Comparison of ENCODE assay signal across 8 cellular contexts in the genomic region with DNA sequence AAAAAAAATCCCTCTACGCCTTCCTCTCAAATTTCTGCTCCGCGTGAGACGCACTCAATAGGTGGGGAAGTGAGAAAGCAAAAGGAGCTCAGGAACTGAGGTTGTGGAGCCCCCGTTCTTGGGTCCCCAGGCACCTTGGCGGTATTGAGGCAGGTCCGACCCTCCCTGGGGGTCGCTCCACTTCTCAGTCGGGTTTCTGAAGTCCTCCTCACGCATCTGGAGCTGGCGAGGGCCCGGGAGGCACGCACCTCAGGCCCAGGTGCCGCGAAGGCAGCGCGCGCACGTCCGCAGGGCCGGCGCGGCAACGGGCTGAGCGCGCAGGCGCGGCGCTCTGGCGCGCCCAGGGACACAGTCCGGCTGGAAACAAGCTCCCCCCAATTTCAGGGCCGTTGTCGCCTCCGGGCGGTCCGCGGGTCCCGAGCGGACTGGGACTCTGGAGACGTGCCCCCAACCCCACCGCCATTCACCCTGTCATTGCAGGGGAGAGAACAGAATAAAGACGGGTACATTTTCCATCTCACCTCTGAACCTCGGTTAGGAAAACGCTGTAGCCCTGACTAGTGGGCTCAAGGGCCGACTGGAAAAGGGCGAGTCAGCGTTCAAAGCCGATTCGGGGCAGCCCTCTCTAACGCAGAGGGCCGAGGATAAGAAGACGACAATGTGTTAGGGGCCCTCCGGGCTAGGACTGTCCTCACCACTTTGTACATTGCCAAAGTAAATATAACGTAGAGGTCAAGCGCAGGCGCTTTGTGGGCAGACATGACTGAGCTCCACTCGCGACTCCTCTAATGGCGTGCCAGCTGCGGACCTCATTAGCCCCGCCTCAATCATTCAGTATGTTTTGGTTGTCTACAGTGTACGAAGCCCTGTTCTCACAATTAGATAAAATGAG. TPM values are rescaled to one million over a fixed set of nuclear protein-coding genes. Genes with fewer than 3 reads are reported as not detected.
A peak's percentile ranks its signal among the peaks of the same experiment; 100 is the strongest.
DNase-seq lines count a peak whose midpoint lies in the region; ATAC-seq and TF ChIP-seq lines count a peak whose summit lies in the region.

A gene with protein sequence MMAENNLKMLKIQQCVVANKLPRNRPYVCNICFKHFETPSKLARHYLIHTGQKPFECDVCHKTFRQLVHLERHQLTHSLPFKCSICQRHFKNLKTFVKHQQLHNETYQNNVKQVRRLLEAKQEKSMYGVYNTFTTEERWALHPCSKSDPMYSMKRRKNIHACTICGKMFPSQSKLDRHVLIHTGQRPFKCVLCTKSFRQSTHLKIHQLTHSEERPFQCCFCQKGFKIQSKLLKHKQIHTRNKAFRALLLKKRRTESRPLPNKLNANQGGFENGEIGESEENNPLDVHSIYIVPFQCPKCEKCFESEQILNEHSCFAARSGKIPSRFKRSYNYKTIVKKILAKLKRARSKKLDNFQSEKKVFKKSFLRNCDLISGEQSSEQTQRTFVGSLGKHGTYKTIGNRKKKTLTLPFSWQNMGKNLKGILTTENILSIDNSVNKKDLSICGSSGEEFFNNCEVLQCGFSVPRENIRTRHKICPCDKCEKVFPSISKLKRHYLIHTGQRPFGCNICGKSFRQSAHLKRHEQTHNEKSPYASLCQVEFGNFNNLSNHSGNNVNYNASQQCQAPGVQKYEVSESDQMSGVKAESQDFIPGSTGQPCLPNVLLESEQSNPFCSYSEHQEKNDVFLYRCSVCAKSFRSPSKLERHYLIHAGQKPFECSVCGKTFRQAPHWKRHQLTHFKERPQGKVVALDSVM (minus strand): TSS at position 306 of the 892 bp plus-strand sequence. CDS start 4,853 bp downstream, outside the sequence.

- in situ Hi-C loops in IMR-90 (cut with MboI; ENCODE audit: low sequenced_read_pairs): no loop called here

- H3K4me1 Mint-ChIP-seq in activated T-cell treated with anti-CD3 and anti-CD28 coated beads, Interleukin-2, amount 50 U/mL, for 72 hours (ENCODE audit: low read depth): peaks cover 54% of the 10 kb centered on the region
- peaks cover 15 to 39% (median 27%) of the 10 kb centered on the region in 3 donors for H3K4me1 Mint-ChIP-seq in naive B cell
- H3K4me1 Mint-ChIP-seq in stimulated activated effector memory CD8-positive, alpha-beta T cell treated with anti-CD3 and anti-CD28 coated beads, Interleukin-12 subunit alpha, Interleukin-12 subunit beta, amount 100 ng/mL, for 72 hours: peaks cover 26% of the 10 kb centered on the region

- no TSS peak for BruUV-seq in IMR-90 (replicated peaks; lab: Mats Ljungman, UMichigan)

- peaks cover 5% of the 10 kb centered on the region for H3K4me1 ChIP-seq in IMR-90 (ENCODE audit: control insufficient read depth, insufficient read depth, low read length)
- H3K4me1 ChIP-seq in esophagus squamous epithelium: peaks cover 15 to 84% (median 33%) of the 10 kb centered on the region in 3 donors

- TF ChIP-seq CTCF in IMR-90 (conservative IDR thresholded peaks at IDR 0.05; ENCODE audit: low read depth, low read length) (no peak), esophagus squamous epithelium (IDR thresholded peaks at IDR 0.05) (peak in 2 of 6 experiments; percentile 32 to 50)

- peak within 1 kb of the TSS; percentile 99 for H2AFZ ChIP-seq in IMR-90 (replicated peaks; ENCODE audit: low read length, poor library complexity)

- peaks cover 9% of the 10 kb centered on the region; the same call in 1 of the 2 replicates for H4K20me1 ChIP-seq in IMR-90 (ENCODE audit: insufficient read depth, low read length)

- ATAC-seq in GM21529 (IDR thresholded peaks at IDR 0.05; ENCODE audit: unreplicated experiment) (peak; percentile 72), IMR-90 (ENCODE audit: low read depth) (peak; percentile 96), naive B cell (ENCODE audit: low read depth in 2 of 2) (peak; percentile 76 to 80)
- peak; percentile 91 for ATAC-seq in activated T-cell treated with anti-CD3 and anti-CD28 coated beads, Interleukin-2, amount 50 U/mL, for 72 hours (replicated peaks in 1 of 2)
- peak; percentile 92 for ATAC-seq in stimulated activated effector memory CD8-positive, alpha-beta T cell treated with anti-CD3 and anti-CD28 coated beads, Interleukin-12 subunit alpha, Interleukin-12 subunit beta, amount 100 ng/mL, for 72 hours

- peak within 1 kb of the TSS; percentile 100 for H3K4me2 ChIP-seq in IMR-90 (ENCODE audit: low read depth, low read length)

- H3K9ac ChIP-seq in IMR-90 (ENCODE audit: low read depth, low read length): peak within 1 kb of the TSS; percentile 99

- H3K36me3 Mint-ChIP-seq in activated T-cell treated with anti-CD3 and anti-CD28 coated beads, Interleukin-2, amount 50 U/mL, for 72 hours (ENCODE audit: insufficient read depth in 2 of 2): peaks cover 0 to 3% of the 10 kb centered on the region in 2 donors
- no peaks in the 10 kb centered on the region for H3K36me3 Mint-ChIP-seq in naive B cell
- peaks cover 52% of the 10 kb centered on the region for H3K36me3 Mint-ChIP-seq in stimulated activated effector memory CD8-positive, alpha-beta T cell treated with anti-CD3 and anti-CD28 coated beads, Interleukin-12 subunit alpha, Interleukin-12 subunit beta, amount 100 ng/mL, for 72 hours

- peak within 1 kb of the TSS; percentile 93 for H2BK20ac ChIP-seq in IMR-90 (ENCODE audit: low read depth, low read length)

- H3K4me3 ChIP-seq in IMR-90 (ENCODE audit: insufficient read depth, low read depth, low read length) (peak within 1 kb of the TSS; percentile 82), esophagus squamous epithelium (peak within 1 kb of the TSS; percentile 68 to 83 (median 78))

- peak within 1 kb of the TSS; percentile 98 for H3K27ac Mint-ChIP-seq in activated T-cell treated with anti-CD3 and anti-CD28 coated beads, Interleukin-2, amount 50 U/mL, for 72 hours
- peak within 1 kb of the TSS; percentile 96 to 99 (median 98) for H3K27ac Mint-ChIP-seq in naive B cell
- H3K27ac Mint-ChIP-seq in stimulated activated effector memory CD8-positive, alpha-beta T cell treated with anti-CD3 and anti-CD28 coated beads, Interleukin-12 subunit alpha, Interleukin-12 subunit beta, amount 100 ng/mL, for 72 hours: peak within 1 kb of the TSS; percentile 99

- H4K91ac ChIP-seq in IMR-90 (ENCODE audit: insufficient read depth, low read depth, low read length): peak within 1 kb of the TSS; percentile 95

- peak within 1 kb of the TSS; percentile 98 for H3K56ac ChIP-seq in IMR-90 (ENCODE audit: extremely low read depth, insufficient read depth, low read length)

- H2AK5ac ChIP-seq in IMR-90 (ENCODE audit: low read depth, low read length): peak within 1 kb of the TSS; percentile 85

- H3K36me3 ChIP-seq in IMR-90 (ENCODE audit: control insufficient read depth, insufficient read depth, low read length) (peaks cover 4% of the 10 kb centered on the region), esophagus squamous epithelium (peaks cover 0 to 17% (median 0%) of the 10 kb centered on the region in 3 donors)

- H2BK120ac ChIP-seq in IMR-90 (ENCODE audit: low read depth, low read length): peak within 1 kb of the TSS; percentile 89

- DNase-seq in DMS 273 treated with DMSO at 0.1 percent for 48 hours (lab: John Stamatoyannopoulos, UW): peak; percentile 8
- DNase-seq in IMR-90: peak; percentile 75
- peak; percentile 78 to 89 for DNase-seq in activated T-cell treated with anti-CD3 and anti-CD28 coated beads, Interleukin-2, amount 50 U/mL, for 72 hours
- peak; percentile 19 for DNase-seq in esophagus squamous epithelium (lab: John Stamatoyannopoulos, UW)
- DNase-seq in naive B cell: peak; percentile 83
- DNase-seq in stimulated activated effector memory CD8-positive, alpha-beta T cell treated with anti-CD3 and anti-CD28 coated beads, Interleukin-12 subunit alpha, Interleukin-12 subunit beta, amount 100 ng/mL, for 72 hours (ENCODE audit: low spot score in 2 of 2): peak; percentile 91 to 96

- CTCF ChIA-PET in IMR-90 (lab: Yijun Ruan, JAX): interaction anchor here (0.9 to 1.7 kb wide), 2 partner anchors 19 to 31 kb away, joined by 4 read pairs; a partner anchor contains a TSS

- H3K27me3 ChIP-seq in IMR-90 (ENCODE audit: control insufficient read depth, insufficient read depth, low read length): no peaks in the 10 kb centered on the region
- H3K27me3 ChIP-seq in esophagus squamous epithelium: no peaks in the 10 kb centered on the region

- H2BK5ac ChIP-seq in IMR-90 (ENCODE audit: low read depth, low read length, poor library complexity, severe bottlenecking): peak within 1 kb of the TSS; percentile 94

- H3K9me3 ChIP-seq in IMR-90 (ENCODE audit: control insufficient read depth, insufficient read depth, low read length) (no peaks in the 10 kb centered on the region), esophagus squamous epithelium (no peaks in the 10 kb centered on the region)

- 0% methylated on average over 36 of the region's 63 CpGs; no CpG with 5 or more reads in 1 of the 2 experiments for WGBS in IMR-90 (ENCODE audit: extremely low coverage in 2 of 2, insufficient read length in 1 of 2), 2 experiments
- WGBS in esophagus squamous epithelium, 2 donors: 0% methylated on average over 27 of the region's 63 CpGs

- H3K9me1 ChIP-seq in IMR-90 (ENCODE audit: insufficient read depth, low read length): 0 out of 2 replicates have a peak, but pooled peaks cover 2% of the 10 kb centered on the region

- H3K4ac ChIP-seq in IMR-90 (ENCODE audit: low read depth, low read length): peak within 1 kb of the TSS; percentile 98

- TF ChIP-seq POLR2A in IMR-90 (IDR thresholded peaks at IDR 0.05; ENCODE audit: low read depth, low read length): peak; percentile 88
- peak in 3 of 4 donors; percentile 62 to 88 (median 76) for TF ChIP-seq POLR2A in esophagus squamous epithelium (IDR thresholded peaks at IDR 0.05)

- H3K18ac ChIP-seq in IMR-90 (ENCODE audit: low read depth, low read length): peak within 1 kb of the TSS; percentile 95

- no peak for TF ChIP-seq RAD21 in IMR-90 (IDR thresholded peaks at IDR 0.05; ENCODE audit: low read length)

- H3K27ac ChIP-seq in IMR-90 (ENCODE audit: insufficient read depth, low read length) (peak within 1 kb of the TSS; percentile 97), esophagus squamous epithelium (peak within 1 kb of the TSS; percentile 93 to 98 (median 97))

- H3K27me3 Mint-ChIP-seq in activated T-cell treated with anti-CD3 and anti-CD28 coated beads, Interleukin-2, amount 50 U/mL, for 72 hours (ENCODE audit: low read depth): no peaks in the 10 kb centered on the region
- peaks cover 0 to 7% (median 0%) of the 10 kb centered on the region in 3 donors for H3K27me3 Mint-ChIP-seq in naive B cell

- peak within 1 kb of the TSS; percentile 92 to 99 for H4K8ac ChIP-seq in IMR-90 (ENCODE audit: low read depth in 2 of 2, low read length in 2 of 2)

- H2BK15ac ChIP-seq in IMR-90 (ENCODE audit: low read depth, low read length): peak within 1 kb of the TSS; percentile 92; the same call in 2 of the 3 replicates

- peak within 1 kb of the TSS; percentile 99 for H3K14ac ChIP-seq in IMR-90 (replicated peaks; ENCODE audit: low read depth, low read length)

- POLR2A ChIA-PET in IMR-90 (lab: Charles Lee; ENCODE audit: unreplicated experiment): interaction anchor here (0.5 to 1.4 kb wide), 5 partner anchors 12 to 367 kb away, joined by 3 to 12 read pairs (median 7); a partner anchor contains a TSS

- H3K4me3 Mint-ChIP-seq in activated T-cell treated with anti-CD3 and anti-CD28 coated beads, Interleukin-2, amount 50 U/mL, for 72 hours: peak within 1 kb of the TSS; percentile 96 to 98
- H3K4me3 Mint-ChIP-seq in naive B cell: peak within 1 kb of the TSS; percentile 97 to 99 (median 98)
- peak within 1 kb of the TSS; percentile 95 for H3K4me3 Mint-ChIP-seq in stimulated activated effector memory CD8-positive, alpha-beta T cell treated with anti-CD3 and anti-CD28 coated beads, Interleukin-12 subunit alpha, Interleukin-12 subunit beta, amount 100 ng/mL, for 72 hours

- dilution Hi-C loops in IMR-90 (cut with HindIII; ENCODE audit: low sequenced_read_pairs, unreplicated experiment): no loop called here

- peak within 1 kb of the TSS; percentile 97 for H2AK9ac ChIP-seq in IMR-90 (replicated peaks; ENCODE audit: low read depth, low read length, poor library complexity)

- no peaks in the 10 kb centered on the region for H3K9me3 Mint-ChIP-seq in activated T-cell treated with anti-CD3 and anti-CD28 coated beads, Interleukin-2, amount 50 U/mL, for 72 hours
- peaks cover 0 to under 1% (median 0%) of the 10 kb centered on the region in 7 donors for H3K9me3 Mint-ChIP-seq in naive B cell
- no peaks in the 10 kb centered on the region for H3K9me3 Mint-ChIP-seq in stimulated activated effector memory CD8-positive, alpha-beta T cell treated with anti-CD3 and anti-CD28 coated beads, Interleukin-12 subunit alpha, Interleukin-12 subunit beta, amount 100 ng/mL, for 72 hours

- peak within 1 kb of the TSS; percentile 96 for H4K5ac ChIP-seq in IMR-90 (ENCODE audit: low read depth, low read length)

- peak within 1 kb of the TSS; percentile 96 for H3K23ac ChIP-seq in IMR-90 (ENCODE audit: low read depth, low read length)

- intact Hi-C loops in IMR-90 (cut with micrococcal nuclease): loop anchor here (5.0 kb wide), 1 partner anchor 79 kb away; no protein-coding TSS in a partner anchor
- intact Hi-C loops in esophagus squamous epithelium (cut with DNase I): no loop called here

- peaks cover 0 to 21% of the 10 kb centered on the region in 2 experiments; a peak in 3 of 4 replicates for H3K79me1 ChIP-seq in IMR-90 (ENCODE audit: low read depth in 1 of 2, low read length in 2 of 2)

RNA-seq across cellular contexts. Expression of the gene that starts here (rescaled TPM):
- 26.5 and 38.9 TPM in 2 replicates for total RNA-seq in IMR-90 (2012; rRNA removed)
- 5.5 and 9.4 TPM in 2 replicates for polyA plus RNA-seq in IMR-90 (2012; rRNA removed)
- 0.99 and 1.5 TPM in 2 replicates for polyA plus RNA-seq in IMR-90 (2012; cell fraction: cytosol; rRNA removed)
- polyA plus RNA-seq in IMR-90 (2012; cell fraction: nucleus; rRNA removed; ENCODE audit: low replicate concordance): 0.51 and 5.5 TPM in 2 replicates
- 9.1 TPM for polyA plus RNA-seq in PFSK-1 (2012; ENCODE audit: insufficient read length, low read depth)
- 10 to 100 TPM; 45.7 to 46.9 TPM for total RNA-seq in activated T-cell treated with anti-CD3 and anti-CD28 coated beads, Interleukin-2, amount 50 U/mL, for 72 hours
- 10 to 100 TPM; 49.0 to 70.4 (median 55.9) TPM for total RNA-seq in esophagus squamous epithelium
- 100 to 1,000 TPM in 5 of 6 donors, 10 to 100 TPM in 1; 67.4 to 180 (median 148) TPM for polyA plus RNA-seq in naive B cell (ENCODE audit: low read depth in 6 of 6)

Comparison
In these comparisons a context has a peak if more than half of its experiments do, and no peak if none do; other contexts are left out.
1. Peak in every context shown above with its lines: DNase-seq, ATAC-seq, H3K4me3 ChIP-seq and H3K27ac ChIP-seq.
2. RNA of the gene that starts here (polyA plus RNA-seq): 67.4 to 180 TPM in naive B cell; 0.51 to 9.4 TPM in IMR-90; every median in the first group is over 4 times any median in the second.
3. DNase-seq: peak in every context shown above with its lines; median percentile 94 in stimulated activated effector memory CD8-positive, alpha-beta T cell treated with anti-CD3 and anti-CD28 coated beads, Interleukin-12 subunit alpha, Interleukin-12 subunit beta, amount 100 ng/mL, for 72 hours; 84 in activated T-cell treated with anti-CD3 and anti-CD28 coated beads, Interleukin-2, amount 50 U/mL, for 72 hours; 83 in naive B cell; 75 in IMR-90; 19 in esophagus squamous epithelium; 8 in DMS 273 treated with DMSO at 0.1 percent for 48 hours.